33 cellular contexts compared by ENCODE assay signal in genomic region chr22:29519996-29520395, GRCh38.
"Had no signal": no experiment of that assay in that cellular context is flagged by ENCODE, and none has a peak within 500 bp of the region (broad histone marks: within the 10 kb centered on the region; RNA-seq: fewer than 3 reads in every experiment).

No MANE protein-coding gene starts in this region.

- H3K27ac ChIP-seq: cardiac muscle cell, coronary artery, dorsolateral prefrontal cortex, esophagus muscularis mucosa, foreskin keratinocyte, gastrocnemius medialis, heart left ventricle, WERI-Rb-1 had no signal

- ATAC-seq: activated CD4-positive, CD25-positive, alpha-beta regulatory T cell treated with anti-CD3 and anti-CD28 coated beads, Interleukin-2, amount 50 U/mL, for 24 hours; activated CD8-positive, alpha-beta T cell treated with anti-CD3 and anti-CD28 coated beads for 36 hours; activated naive CD8-positive, alpha-beta T cell treated with anti-CD3 and anti-CD28 coated beads, Interleukin-2, amount 50 U/mL, for 24 hours; activated T-cell treated with anti-CD3 and anti-CD28 coated beads, Interleukin-2, amount 50 U/mL, for 4 hours; activated T-helper 17 cell treated with anti-CD3 and anti-CD28 coated beads, Interleukin-2, amount 50 U/mL, for 72 hours; effector memory CD8-positive, alpha-beta T cell; foreskin keratinocyte; gastrocnemius medialis; heart left ventricle had no signal

- H3K9me3 Mint-ChIP-seq: activated B cell treated with CpG ODN at 0.5 μM for 24 hours; activated CD8-positive, alpha-beta T cell treated with anti-CD3 and anti-CD28 coated beads for 36 hours; activated naive CD4-positive, alpha-beta T cell treated with anti-CD3 and anti-CD28 coated beads for 36 hours; activated naive CD4-positive, alpha-beta T cell treated with anti-CD3 and anti-CD28 coated beads, Interleukin-2, amount 50 U/mL, for 24 hours; activated naive CD8-positive, alpha-beta T cell treated with anti-CD3 and anti-CD28 coated beads for 36 hours; activated naive CD8-positive, alpha-beta T cell treated with anti-CD3 and anti-CD28 coated beads, Interleukin-2, amount 50 U/mL, for 24 hours; activated T-cell treated with anti-CD3 and anti-CD28 coated beads, Interleukin-2, amount 50 U/mL, for 4 hours; activated T-helper 17 cell treated with anti-CD3 and anti-CD28 coated beads, Interleukin-2, amount 50 U/mL, for 72 hours; brain; dendritic cell treated with granulocyte-macrophage colony-stimulating factor and Interleukin-4, amounts not matched to agents 40 ng/mL and 50 ng/mL, for 4 days; effector memory CD8-positive, alpha-beta T cell had no signal

- H3K4me1 ChIP-seq: breast epithelium, foreskin keratinocyte had no signal

- H3K4me3 ChIP-seq: adrenal gland, breast epithelium, cardiac muscle cell, coronary artery, dorsolateral prefrontal cortex, esophagus muscularis mucosa, gastrocnemius medialis, heart left ventricle had no signal

- DNase-seq: activated B cell treated with CpG ODN at 0.5 μM for 24 hours; activated CD4-positive, alpha-beta T cell treated with anti-CD3 and anti-CD28 coated beads for 48 hours; activated CD4-positive, alpha-beta T cell treated with anti-CD3 and anti-CD28 coated beads, Interleukin-2, amount 50 U/mL, for 1 hour; activated CD4-positive, alpha-beta T cell treated with anti-CD3 and anti-CD28 coated beads, Interleukin-2, amount 50 U/mL, for 48 hours; activated CD8-positive, alpha-beta memory T cell treated with anti-CD3 and anti-CD28 coated beads for 24 hours; activated CD8-positive, alpha-beta T cell treated with anti-CD3 and anti-CD28 coated beads for 36 hours; activated effector memory CD4-positive, alpha-beta T cell treated with anti-CD3 and anti-CD28 coated beads, Interleukin-2, amount 50 U/mL, for 16 hours; activated naive CD4-positive, alpha-beta T cell treated with anti-CD3 and anti-CD28 coated beads for 36 hours; activated naive CD8-positive, alpha-beta T cell treated with anti-CD3 and anti-CD28 coated beads for 36 hours; activated naive CD8-positive, alpha-beta T cell treated with anti-CD3 and anti-CD28 coated beads, Interleukin-2, amount 50 U/mL, for 24 hours; activated T-cell treated with anti-CD3 and anti-CD28 coated beads, Interleukin-2, amount 50 U/mL, for 4 hours; amygdala; aorta; central memory CD4-positive, alpha-beta T cell; dorsolateral prefrontal cortex; effector memory CD8-positive, alpha-beta T cell; foreskin keratinocyte; gastrocnemius medialis; glutamatergic neuron; heart left ventricle; T-helper 9 cell; WERI-Rb-1 had no signal

- H3K27me3 ChIP-seq: adrenal gland, breast epithelium, cardiac muscle cell, dorsolateral prefrontal cortex, esophagus muscularis mucosa, foreskin keratinocyte, gastrocnemius medialis, heart left ventricle had no signal

- H3K4me3 Mint-ChIP-seq: activated B cell treated with CpG ODN at 0.5 μM for 24 hours; activated CD8-positive, alpha-beta T cell treated with anti-CD3 and anti-CD28 coated beads for 36 hours; activated naive CD4-positive, alpha-beta T cell treated with anti-CD3 and anti-CD28 coated beads for 36 hours; activated naive CD4-positive, alpha-beta T cell treated with anti-CD3 and anti-CD28 coated beads, Interleukin-2, amount 50 U/mL, for 24 hours; activated naive CD8-positive, alpha-beta T cell treated with anti-CD3 and anti-CD28 coated beads for 36 hours; activated naive CD8-positive, alpha-beta T cell treated with anti-CD3 and anti-CD28 coated beads, Interleukin-2, amount 50 U/mL, for 24 hours; activated T-cell treated with anti-CD3 and anti-CD28 coated beads, Interleukin-2, amount 50 U/mL, for 4 hours; activated T-helper 17 cell treated with anti-CD3 and anti-CD28 coated beads, Interleukin-2, amount 50 U/mL, for 72 hours; brain; dendritic cell treated with granulocyte-macrophage colony-stimulating factor and Interleukin-4, amounts not matched to agents 40 ng/mL and 50 ng/mL, for 4 days; effector memory CD8-positive, alpha-beta T cell had no signal

- H3K27ac Mint-ChIP-seq: activated B cell treated with CpG ODN at 0.5 μM for 24 hours; activated CD8-positive, alpha-beta T cell treated with anti-CD3 and anti-CD28 coated beads for 36 hours; activated naive CD4-positive, alpha-beta T cell treated with anti-CD3 and anti-CD28 coated beads for 36 hours; activated naive CD4-positive, alpha-beta T cell treated with anti-CD3 and anti-CD28 coated beads, Interleukin-2, amount 50 U/mL, for 24 hours; activated naive CD8-positive, alpha-beta T cell treated with anti-CD3 and anti-CD28 coated beads, Interleukin-2, amount 50 U/mL, for 24 hours; activated T-helper 17 cell treated with anti-CD3 and anti-CD28 coated beads, Interleukin-2, amount 50 U/mL, for 72 hours; brain; dendritic cell treated with granulocyte-macrophage colony-stimulating factor and Interleukin-4, amounts not matched to agents 40 ng/mL and 50 ng/mL, for 4 days had no signal

- H3K9me3 ChIP-seq: adrenal gland, breast epithelium, esophagus muscularis mucosa, gastrocnemius medialis, heart left ventricle had no signal

- H3K4me1 Mint-ChIP-seq: activated B cell treated with CpG ODN at 0.5 μM for 24 hours; activated naive CD4-positive, alpha-beta T cell treated with anti-CD3 and anti-CD28 coated beads, Interleukin-2, amount 50 U/mL, for 24 hours; activated naive CD8-positive, alpha-beta T cell treated with anti-CD3 and anti-CD28 coated beads for 36 hours; activated naive CD8-positive, alpha-beta T cell treated with anti-CD3 and anti-CD28 coated beads, Interleukin-2, amount 50 U/mL, for 24 hours; activated T-helper 17 cell treated with anti-CD3 and anti-CD28 coated beads, Interleukin-2, amount 50 U/mL, for 72 hours; brain had no signal

- FAIRE-seq: TTC549 had no signal

- H3K27me3 Mint-ChIP-seq: activated B cell treated with CpG ODN at 0.5 μM for 24 hours; activated CD8-positive, alpha-beta T cell treated with anti-CD3 and anti-CD28 coated beads for 36 hours; activated naive CD4-positive, alpha-beta T cell treated with anti-CD3 and anti-CD28 coated beads, Interleukin-2, amount 50 U/mL, for 24 hours; activated naive CD8-positive, alpha-beta T cell treated with anti-CD3 and anti-CD28 coated beads for 36 hours; activated naive CD8-positive, alpha-beta T cell treated with anti-CD3 and anti-CD28 coated beads, Interleukin-2, amount 50 U/mL, for 24 hours; activated T-helper 17 cell treated with anti-CD3 and anti-CD28 coated beads, Interleukin-2, amount 50 U/mL, for 72 hours; brain; dendritic cell treated with granulocyte-macrophage colony-stimulating factor and Interleukin-4, amounts not matched to agents 40 ng/mL and 50 ng/mL, for 4 days; effector memory CD8-positive, alpha-beta T cell had no signal
